ENCODE assay signal across 1 cellular context in the genomic region with DNA sequence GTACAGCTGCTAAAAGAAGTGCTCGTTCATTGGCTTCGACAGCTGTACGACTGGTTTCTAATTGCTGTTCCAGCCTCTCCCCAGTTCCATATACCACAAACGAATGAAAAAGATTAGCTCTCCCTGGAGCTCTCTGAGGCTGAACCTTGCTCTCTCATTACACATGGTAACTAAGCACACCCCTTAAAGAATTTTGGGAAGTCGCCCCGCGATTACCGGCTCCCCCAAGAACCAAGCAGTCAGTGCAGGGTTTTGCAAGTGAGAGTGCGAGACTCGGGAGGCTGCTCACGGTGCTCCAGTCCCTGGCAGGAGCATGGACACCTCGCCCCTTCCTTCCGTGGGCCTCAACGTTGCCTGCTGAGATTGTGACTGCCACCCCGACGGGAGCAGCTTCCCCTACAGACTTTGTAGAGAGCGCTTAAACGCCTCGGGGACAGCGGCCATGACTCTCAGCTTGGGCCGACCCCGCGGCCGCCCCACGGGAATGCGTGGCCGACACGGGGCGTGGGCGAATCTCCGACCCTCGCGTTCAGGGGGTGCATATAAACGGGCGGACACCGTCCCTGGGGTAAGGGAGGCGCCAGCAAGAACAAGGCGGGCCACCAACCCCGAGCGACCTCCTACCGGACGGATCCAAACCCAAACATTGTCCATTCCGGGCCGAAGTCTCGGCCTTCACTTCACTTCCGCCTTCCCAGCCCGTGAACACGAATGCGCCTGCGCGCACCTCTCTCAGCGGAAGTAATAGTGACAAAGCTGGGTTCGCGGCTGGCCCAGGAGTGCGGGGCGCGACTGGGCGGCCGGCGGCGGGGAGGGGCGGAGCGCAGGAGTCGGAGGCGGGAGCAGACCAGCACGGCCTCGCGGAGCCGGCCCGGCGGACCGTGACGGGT.
A peak's percentile ranks its signal among the peaks of the same experiment; 100 is the strongest.
TF ChIP-seq lines count a peak whose summit lies in the region.

A gene with protein sequence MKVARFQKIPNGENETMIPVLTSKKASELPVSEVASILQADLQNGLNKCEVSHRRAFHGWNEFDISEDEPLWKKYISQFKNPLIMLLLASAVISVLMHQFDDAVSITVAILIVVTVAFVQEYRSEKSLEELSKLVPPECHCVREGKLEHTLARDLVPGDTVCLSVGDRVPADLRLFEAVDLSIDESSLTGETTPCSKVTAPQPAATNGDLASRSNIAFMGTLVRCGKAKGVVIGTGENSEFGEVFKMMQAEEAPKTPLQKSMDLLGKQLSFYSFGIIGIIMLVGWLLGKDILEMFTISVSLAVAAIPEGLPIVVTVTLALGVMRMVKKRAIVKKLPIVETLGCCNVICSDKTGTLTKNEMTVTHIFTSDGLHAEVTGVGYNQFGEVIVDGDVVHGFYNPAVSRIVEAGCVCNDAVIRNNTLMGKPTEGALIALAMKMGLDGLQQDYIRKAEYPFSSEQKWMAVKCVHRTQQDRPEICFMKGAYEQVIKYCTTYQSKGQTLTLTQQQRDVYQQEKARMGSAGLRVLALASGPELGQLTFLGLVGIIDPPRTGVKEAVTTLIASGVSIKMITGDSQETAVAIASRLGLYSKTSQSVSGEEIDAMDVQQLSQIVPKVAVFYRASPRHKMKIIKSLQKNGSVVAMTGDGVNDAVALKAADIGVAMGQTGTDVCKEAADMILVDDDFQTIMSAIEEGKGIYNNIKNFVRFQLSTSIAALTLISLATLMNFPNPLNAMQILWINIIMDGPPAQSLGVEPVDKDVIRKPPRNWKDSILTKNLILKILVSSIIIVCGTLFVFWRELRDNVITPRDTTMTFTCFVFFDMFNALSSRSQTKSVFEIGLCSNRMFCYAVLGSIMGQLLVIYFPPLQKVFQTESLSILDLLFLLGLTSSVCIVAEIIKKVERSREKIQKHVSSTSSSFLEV (plus strand): TSS at position 845 of the 890 bp plus-strand sequence. CDS start 686 bp downstream, outside the sequence.

TF ChIP-seq in K562, 482 proteins besides CTCF, POLR2A, EP300 and RAD21 (continued from another document and continues in another):
- TF ChIP-seq, protein P1, sequence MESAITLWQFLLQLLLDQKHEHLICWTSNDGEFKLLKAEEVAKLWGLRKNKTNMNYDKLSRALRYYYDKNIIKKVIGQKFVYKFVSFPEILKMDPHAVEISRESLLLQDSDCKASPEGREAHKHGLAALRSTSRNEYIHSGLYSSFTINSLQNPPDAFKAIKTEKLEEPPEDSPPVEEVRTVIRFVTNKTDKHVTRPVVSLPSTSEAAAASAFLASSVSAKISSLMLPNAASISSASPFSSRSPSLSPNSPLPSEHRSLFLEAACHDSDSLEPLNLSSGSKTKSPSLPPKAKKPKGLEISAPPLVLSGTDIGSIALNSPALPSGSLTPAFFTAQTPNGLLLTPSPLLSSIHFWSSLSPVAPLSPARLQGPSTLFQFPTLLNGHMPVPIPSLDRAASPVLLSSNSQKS (CRISPR knock-in tag; IDR thresholded peaks at IDR 0.05) = no peak
- TF ChIP-seq ZNF75A (CRISPR knock-in tag; IDR thresholded peaks at IDR 0.05) (no peak), KDM5B (IDR thresholded peaks at IDR 0.05; ENCODE audit: insufficient replicate concordance, low read depth, low read length) (peak; percentile 65), ELF2 (CRISPR knock-in tag; IDR thresholded peaks at IDR 0.05) (peak; percentile 67), SAFB (IDR thresholded peaks at IDR 0.05; ENCODE audit: borderline replicate concordance, low read depth, low read length) (peak; percentile 47; the same call in 1 of the 2 replicates), SMAD3 (CRISPR knock-in tag; conservative IDR thresholded peaks at IDR 0.05) (no peak), MAFG (tag; conservative IDR thresholded peaks at IDR 0.05) (no peak), POU5F1 (IDR thresholded peaks at IDR 0.05; ENCODE audit: borderline replicate concordance, low read depth, low read length, partially characterized antibody) (no peak), ZNF699 (CRISPR knock-in tag; IDR thresholded peaks at IDR 0.05; ENCODE audit: insufficient replicate concordance) (no peak), PHB (CRISPR knock-in tag; IDR thresholded peaks at IDR 0.05) (no peak), NFE2L1 (tag; IDR thresholded peaks at IDR 0.05; ENCODE audit: borderline replicate concordance, low read depth) (no peak), U2AF1 (optimal IDR thresholded peaks at IDR 0.05; ENCODE audit: low read depth, low read length) (no peak), PHF8 (IDR thresholded peaks at IDR 0.05; ENCODE audit: borderline replicate concordance, low read length) (peak; percentile 85), ZNF311 (CRISPR knock-in tag; IDR thresholded peaks at IDR 0.05) (no peak), KLF13 (tag; IDR thresholded peaks at IDR 0.05; ENCODE audit: borderline replicate concordance, low read depth) (no peak), SMAD4 (CRISPR knock-in tag; conservative IDR thresholded peaks at IDR 0.05) (0 out of 2 replicates have a peak, but pooled peaks have one; percentile 41), WHSC1 (IDR thresholded peaks at IDR 0.05; ENCODE audit: low read length) (no peak), C11orf30 (IDR thresholded peaks at IDR 0.05; ENCODE audit: low read depth) (peak; percentile 16; the same call in 1 of the 2 replicates)
- TF ChIP-seq, protein P2, sequence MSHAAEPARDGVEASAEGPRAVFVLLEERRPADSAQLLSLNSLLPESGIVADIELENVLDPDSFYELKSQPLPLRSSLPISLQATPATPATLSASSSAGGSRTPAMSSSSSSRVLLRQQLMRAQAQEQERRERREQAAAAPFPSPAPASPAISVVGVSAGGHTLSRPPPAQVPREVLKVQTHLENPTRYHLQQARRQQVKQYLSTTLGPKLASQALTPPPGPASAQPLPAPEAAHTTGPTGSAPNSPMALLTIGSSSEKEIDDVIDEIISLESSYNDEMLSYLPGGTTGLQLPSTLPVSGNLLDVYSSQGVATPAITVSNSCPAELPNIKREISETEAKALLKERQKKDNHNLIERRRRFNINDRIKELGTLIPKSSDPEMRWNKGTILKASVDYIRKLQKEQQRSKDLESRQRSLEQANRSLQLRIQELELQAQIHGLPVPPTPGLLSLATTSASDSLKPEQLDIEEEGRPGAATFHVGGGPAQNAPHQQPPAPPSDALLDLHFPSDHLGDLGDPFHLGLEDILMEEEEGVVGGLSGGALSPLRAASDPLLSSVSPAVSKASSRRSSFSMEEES (CRISPR knock-in tag; IDR thresholded peaks at IDR 0.05) = no peak
- TF ChIP-seq, protein P3, sequence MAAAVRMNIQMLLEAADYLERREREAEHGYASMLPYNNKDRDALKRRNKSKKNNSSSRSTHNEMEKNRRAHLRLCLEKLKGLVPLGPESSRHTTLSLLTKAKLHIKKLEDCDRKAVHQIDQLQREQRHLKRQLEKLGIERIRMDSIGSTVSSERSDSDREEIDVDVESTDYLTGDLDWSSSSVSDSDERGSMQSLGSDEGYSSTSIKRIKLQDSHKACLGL (CRISPR knock-in tag; IDR thresholded peaks at IDR 0.05; ENCODE audit: borderline replicate concordance, poor library complexity, severe bottlenecking) = no peak
- TF ChIP-seq, protein P4, sequence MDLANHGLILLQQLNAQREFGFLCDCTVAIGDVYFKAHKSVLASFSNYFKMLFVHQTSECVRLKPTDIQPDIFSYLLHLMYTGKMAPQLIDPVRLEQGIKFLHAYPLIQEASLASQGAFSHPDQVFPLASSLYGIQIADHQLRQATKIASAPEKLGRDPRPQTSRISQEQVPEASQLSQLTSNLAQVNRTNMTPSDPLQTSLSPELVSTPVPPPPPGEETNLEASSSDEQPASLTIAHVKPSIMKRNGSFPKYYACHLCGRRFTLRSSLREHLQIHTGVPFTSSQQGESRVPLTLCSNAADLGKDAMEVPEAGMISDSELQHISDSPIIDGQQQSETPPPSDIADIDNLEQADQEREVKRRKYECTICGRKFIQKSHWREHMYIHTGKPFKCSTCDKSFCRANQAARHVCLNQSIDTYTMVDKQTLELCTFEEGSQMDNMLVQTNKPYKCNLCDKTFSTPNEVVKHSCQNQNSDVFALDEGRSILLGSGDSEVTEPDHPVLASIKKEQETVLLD (IDR thresholded peaks at IDR 0.05) = no peak
- TF ChIP-seq, protein P5, sequence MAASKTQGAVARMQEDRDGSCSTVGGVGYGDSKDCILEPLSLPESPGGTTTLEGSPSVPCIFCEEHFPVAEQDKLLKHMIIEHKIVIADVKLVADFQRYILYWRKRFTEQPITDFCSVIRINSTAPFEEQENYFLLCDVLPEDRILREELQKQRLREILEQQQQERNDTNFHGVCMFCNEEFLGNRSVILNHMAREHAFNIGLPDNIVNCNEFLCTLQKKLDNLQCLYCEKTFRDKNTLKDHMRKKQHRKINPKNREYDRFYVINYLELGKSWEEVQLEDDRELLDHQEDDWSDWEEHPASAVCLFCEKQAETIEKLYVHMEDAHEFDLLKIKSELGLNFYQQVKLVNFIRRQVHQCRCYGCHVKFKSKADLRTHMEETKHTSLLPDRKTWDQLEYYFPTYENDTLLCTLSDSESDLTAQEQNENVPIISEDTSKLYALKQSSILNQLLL (CRISPR knock-in tag; IDR thresholded peaks at IDR 0.05; ENCODE audit: borderline replicate concordance) = no peak
- TF ChIP-seq, protein P6, sequence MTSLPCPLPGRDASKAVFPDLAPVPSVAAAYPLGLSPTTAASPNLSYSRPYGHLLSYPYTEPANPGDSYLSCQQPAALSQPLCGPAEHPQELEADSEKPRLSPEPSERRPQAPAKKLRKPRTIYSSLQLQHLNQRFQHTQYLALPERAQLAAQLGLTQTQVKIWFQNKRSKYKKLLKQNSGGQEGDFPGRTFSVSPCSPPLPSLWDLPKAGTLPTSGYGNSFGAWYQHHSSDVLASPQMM (CRISPR knock-in tag; IDR thresholded peaks at IDR 0.05) = no peak
- TF ChIP-seq, protein P7, sequence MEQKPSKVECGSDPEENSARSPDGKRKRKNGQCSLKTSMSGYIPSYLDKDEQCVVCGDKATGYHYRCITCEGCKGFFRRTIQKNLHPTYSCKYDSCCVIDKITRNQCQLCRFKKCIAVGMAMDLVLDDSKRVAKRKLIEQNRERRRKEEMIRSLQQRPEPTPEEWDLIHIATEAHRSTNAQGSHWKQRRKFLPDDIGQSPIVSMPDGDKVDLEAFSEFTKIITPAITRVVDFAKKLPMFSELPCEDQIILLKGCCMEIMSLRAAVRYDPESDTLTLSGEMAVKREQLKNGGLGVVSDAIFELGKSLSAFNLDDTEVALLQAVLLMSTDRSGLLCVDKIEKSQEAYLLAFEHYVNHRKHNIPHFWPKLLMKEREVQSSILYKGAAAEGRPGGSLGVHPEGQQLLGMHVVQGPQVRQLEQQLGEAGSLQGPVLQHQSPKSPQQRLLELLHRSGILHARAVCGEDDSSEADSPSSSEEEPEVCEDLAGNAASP (IDR thresholded peaks at IDR 0.05) = no peak
- TF ChIP-seq, protein P8, sequence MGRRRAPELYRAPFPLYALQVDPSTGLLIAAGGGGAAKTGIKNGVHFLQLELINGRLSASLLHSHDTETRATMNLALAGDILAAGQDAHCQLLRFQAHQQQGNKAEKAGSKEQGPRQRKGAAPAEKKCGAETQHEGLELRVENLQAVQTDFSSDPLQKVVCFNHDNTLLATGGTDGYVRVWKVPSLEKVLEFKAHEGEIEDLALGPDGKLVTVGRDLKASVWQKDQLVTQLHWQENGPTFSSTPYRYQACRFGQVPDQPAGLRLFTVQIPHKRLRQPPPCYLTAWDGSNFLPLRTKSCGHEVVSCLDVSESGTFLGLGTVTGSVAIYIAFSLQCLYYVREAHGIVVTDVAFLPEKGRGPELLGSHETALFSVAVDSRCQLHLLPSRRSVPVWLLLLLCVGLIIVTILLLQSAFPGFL (CRISPR knock-in tag; IDR thresholded peaks at IDR 0.05) = no peak
- TF ChIP-seq, protein P9, sequence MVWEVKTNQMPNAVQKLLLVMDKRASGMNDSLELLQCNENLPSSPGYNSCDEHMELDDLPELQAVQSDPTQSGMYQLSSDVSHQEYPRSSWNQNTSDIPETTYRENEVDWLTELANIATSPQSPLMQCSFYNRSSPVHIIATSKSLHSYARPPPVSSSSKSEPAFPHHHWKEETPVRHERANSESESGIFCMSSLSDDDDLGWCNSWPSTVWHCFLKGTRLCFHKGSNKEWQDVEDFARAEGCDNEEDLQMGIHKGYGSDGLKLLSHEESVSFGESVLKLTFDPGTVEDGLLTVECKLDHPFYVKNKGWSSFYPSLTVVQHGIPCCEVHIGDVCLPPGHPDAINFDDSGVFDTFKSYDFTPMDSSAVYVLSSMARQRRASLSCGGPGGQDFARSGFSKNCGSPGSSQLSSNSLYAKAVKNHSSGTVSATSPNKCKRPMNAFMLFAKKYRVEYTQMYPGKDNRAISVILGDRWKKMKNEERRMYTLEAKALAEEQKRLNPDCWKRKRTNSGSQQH (CRISPR knock-in tag; IDR thresholded peaks at IDR 0.05) = no peak
- TF ChIP-seq, protein P10, sequence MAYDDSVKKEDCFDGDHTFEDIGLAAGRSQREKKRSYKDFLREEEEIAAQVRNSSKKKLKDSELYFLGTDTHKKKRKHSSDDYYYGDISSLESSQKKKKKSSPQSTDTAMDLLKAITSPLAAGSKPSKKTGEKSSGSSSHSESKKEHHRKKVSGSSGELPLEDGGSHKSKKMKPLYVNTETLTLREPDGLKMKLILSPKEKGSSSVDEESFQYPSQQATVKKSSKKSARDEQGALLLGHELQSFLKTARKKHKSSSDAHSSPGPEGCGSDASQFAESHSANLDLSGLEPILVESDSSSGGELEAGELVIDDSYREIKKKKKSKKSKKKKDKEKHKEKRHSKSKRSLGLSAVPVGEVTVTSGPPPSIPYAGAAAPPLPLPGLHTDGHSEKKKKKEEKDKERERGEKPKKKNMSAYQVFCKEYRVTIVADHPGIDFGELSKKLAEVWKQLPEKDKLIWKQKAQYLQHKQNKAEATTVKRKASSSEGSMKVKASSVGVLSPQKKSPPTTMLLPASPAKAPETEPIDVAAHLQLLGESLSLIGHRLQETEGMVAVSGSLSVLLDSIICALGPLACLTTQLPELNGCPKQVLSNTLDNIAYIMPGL (CRISPR knock-in tag; IDR thresholded peaks at IDR 0.05) = no peak
- TF ChIP-seq, protein P11, sequence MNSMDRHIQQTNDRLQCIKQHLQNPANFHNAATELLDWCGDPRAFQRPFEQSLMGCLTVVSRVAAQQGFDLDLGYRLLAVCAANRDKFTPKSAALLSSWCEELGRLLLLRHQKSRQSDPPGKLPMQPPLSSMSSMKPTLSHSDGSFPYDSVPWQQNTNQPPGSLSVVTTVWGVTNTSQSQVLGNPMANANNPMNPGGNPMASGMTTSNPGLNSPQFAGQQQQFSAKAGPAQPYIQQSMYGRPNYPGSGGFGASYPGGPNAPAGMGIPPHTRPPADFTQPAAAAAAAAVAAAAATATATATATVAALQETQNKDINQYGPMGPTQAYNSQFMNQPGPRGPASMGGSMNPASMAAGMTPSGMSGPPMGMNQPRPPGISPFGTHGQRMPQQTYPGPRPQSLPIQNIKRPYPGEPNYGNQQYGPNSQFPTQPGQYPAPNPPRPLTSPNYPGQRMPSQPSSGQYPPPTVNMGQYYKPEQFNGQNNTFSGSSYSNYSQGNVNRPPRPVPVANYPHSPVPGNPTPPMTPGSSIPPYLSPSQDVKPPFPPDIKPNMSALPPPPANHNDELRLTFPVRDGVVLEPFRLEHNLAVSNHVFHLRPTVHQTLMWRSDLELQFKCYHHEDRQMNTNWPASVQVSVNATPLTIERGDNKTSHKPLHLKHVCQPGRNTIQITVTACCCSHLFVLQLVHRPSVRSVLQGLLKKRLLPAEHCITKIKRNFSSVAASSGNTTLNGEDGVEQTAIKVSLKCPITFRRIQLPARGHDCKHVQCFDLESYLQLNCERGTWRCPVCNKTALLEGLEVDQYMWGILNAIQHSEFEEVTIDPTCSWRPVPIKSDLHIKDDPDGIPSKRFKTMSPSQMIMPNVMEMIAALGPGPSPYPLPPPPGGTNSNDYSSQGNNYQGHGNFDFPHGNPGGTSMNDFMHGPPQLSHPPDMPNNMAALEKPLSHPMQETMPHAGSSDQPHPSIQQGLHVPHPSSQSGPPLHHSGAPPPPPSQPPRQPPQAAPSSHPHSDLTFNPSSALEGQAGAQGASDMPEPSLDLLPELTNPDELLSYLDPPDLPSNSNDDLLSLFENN (IDR thresholded peaks at IDR 0.05; ENCODE audit: low read depth in 2 of 2, low read length in 2 of 2) = no peak
- TF ChIP-seq, protein P12, sequence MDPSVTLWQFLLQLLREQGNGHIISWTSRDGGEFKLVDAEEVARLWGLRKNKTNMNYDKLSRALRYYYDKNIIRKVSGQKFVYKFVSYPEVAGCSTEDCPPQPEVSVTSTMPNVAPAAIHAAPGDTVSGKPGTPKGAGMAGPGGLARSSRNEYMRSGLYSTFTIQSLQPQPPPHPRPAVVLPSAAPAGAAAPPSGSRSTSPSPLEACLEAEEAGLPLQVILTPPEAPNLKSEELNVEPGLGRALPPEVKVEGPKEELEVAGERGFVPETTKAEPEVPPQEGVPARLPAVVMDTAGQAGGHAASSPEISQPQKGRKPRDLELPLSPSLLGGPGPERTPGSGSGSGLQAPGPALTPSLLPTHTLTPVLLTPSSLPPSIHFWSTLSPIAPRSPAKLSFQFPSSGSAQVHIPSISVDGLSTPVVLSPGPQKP (CRISPR knock-in tag; IDR thresholded peaks at IDR 0.05) = no peak
